Comparison of ENCODE assay signal across 10 cellular contexts in genomic region chr5:168481330-168481788, GRCh38. TPM values are rescaled to one million over a fixed set of nuclear protein-coding genes. Genes with fewer than 3 reads are reported as not detected.
DNase-seq lines count a peak whose midpoint lies in the region; ATAC-seq and TF ChIP-seq lines count a peak whose summit lies in the region.
"Had no signal": no experiment of that assay in that cellular context is flagged by ENCODE, and none has a peak within 500 bp of the region (broad histone marks: within the 10 kb centered on the region; RNA-seq: fewer than 3 reads in every experiment).

No MANE protein-coding gene starts in this region.

- peak; percentile 76 for DNase-seq in GM10248 (ENCODE audit: extremely low spot score)
- peak; percentile 51 for DNase-seq in NAMALWA (ENCODE audit: low spot score)
- no peak for DNase-seq in LoVo (ENCODE audit: low spot score)
- DNase-seq in kidney tubule cell (ENCODE audit: low spot score): no peak
- DNase-seq in Right ventricle myocardium superior: no peak
- DNase-seq in ureter (ENCODE audit: low spot score): no peak
- DNase-seq: activated naive CD4-positive, alpha-beta T cell treated with anti-CD3 and anti-CD28 coated beads, Interleukin-2, amount 50 U/mL, for 16 hours; SIG-M5 had no signal

- peak; percentile 95 for ATAC-seq in GM19035 (IDR thresholded peaks at IDR 0.05; ENCODE audit: unreplicated experiment)
- ATAC-seq in HG02840 (IDR thresholded peaks at IDR 0.05; ENCODE audit: low FRiP score, unreplicated experiment): peak; percentile 93
- ATAC-seq in Right ventricle myocardium superior (ENCODE audit: poor library complexity): no peak

- no peak for TF ChIP-seq CTCF in GM10248 (IDR thresholded peaks at IDR 0.05; ENCODE audit: control extremely low read depth, extremely low read depth, low read depth, missing control alignments)

- intact Hi-C loops in Right ventricle myocardium superior (cut with DNase I): loop anchor here (10.0 kb wide), 1 partner anchor 217 kb away; no protein-coding TSS in a partner anchor

- POLR2A ChIA-PET in GM10248 (lab: Yijun Ruan, JAX): no interaction called here

- CTCF ChIA-PET in GM10248 (lab: Yijun Ruan, JAX): interaction anchor here (1.0 to 1.7 kb wide), 2 partner anchors 10 to 156 kb away, joined by 3 read pairs; no protein-coding TSS in a partner anchor

RNA-seq across cellular contexts. Expression of gene RARS1, which starts 4.9 kb away (rescaled TPM):
- 41.8 TPM for total RNA-seq in Right ventricle myocardium superior
- total RNA-seq in ureter: 78.3 TPM

RNA-seq across cellular contexts. Expression of gene FBLL1, which starts 47.7 kb away (rescaled TPM):
- total RNA-seq in Right ventricle myocardium superior (not detected), ureter (0.83 TPM)

Comparison
In these comparisons a context has a peak if more than half of its experiments do, and no peak if none do; other contexts are left out.
1. DNase-seq: peak in GM10248 (single experiment) and NAMALWA (single experiment); none in LoVo (single experiment), kidney tubule cell (single experiment), Right ventricle myocardium superior (single experiment) and ureter (single experiment).